In genomic region chr16:10929853-10930754, GRCh38 we compare ENCODE assay signal across 10 cellular contexts. TPM values are rescaled to one million over a fixed set of nuclear protein-coding genes. Genes with fewer than 3 reads are reported as not detected.
DNase-seq lines count a peak whose midpoint lies in the region; ATAC-seq and TF ChIP-seq lines count a peak whose summit lies in the region.
"Had no signal": no experiment of that assay in that cellular context is flagged by ENCODE, and none has a peak within 500 bp of the region (broad histone marks: within the 10 kb centered on the region; RNA-seq: fewer than 3 reads in every experiment).

No MANE protein-coding gene starts in this region.

- CTCF ChIA-PET in RWPE1 (lab: Yijun Ruan, JAX), result interaction anchor here (0.6 to 1.0 kb wide), 2 partner anchors 8 to 11 kb away, joined by 3 read pairs; no protein-coding TSS in a partner anchor

- H3K36me3 ChIP-seq in left lung (peaks cover 5 to 47% of the 10 kb centered on the region in 2 donors), ascending aorta (peaks cover 20 to 65% of the 10 kb centered on the region in 2 donors)

- no peaks in the 10 kb centered on the region for H3K27me3 ChIP-seq in left lung
- H3K27me3 ChIP-seq in ascending aorta, result no peaks in the 10 kb centered on the region

- H3K4me3 ChIP-seq in left lung (no peak overlapping the region), ascending aorta (no peak overlapping the region)
- H3K4me3 ChIP-seq: PC-9 had no signal

- DNase-seq in CD1c-positive myeloid dendritic cell (ENCODE audit: extremely low spot score) (peak; percentile 31), RWPE1 (ENCODE audit: low spot score) (no peak), left lung (no peak), ascending aorta (ENCODE audit: low spot score in 2 of 2) (no peak), kidney glomerular epithelial cell (lab: John Stamatoyannopoulos, UW) (no peak)
- DNase-seq: PC-9 had no signal

- POLR2A ChIA-PET in RWPE1 (lab: Yijun Ruan, JAX; ENCODE audit: low non-redundant PET), result no interaction called here

- H3K9me3 ChIP-seq in left lung (no peaks in the 10 kb centered on the region), ascending aorta (no peaks in the 10 kb centered on the region)

- ATAC-seq in GM18505 (IDR thresholded peaks at IDR 0.05; ENCODE audit: unreplicated experiment) (no peak), left lung (peak; percentile 81), HG03520 (IDR thresholded peaks at IDR 0.05; ENCODE audit: unreplicated experiment) (no peak), HG02981 (IDR thresholded peaks at IDR 0.05; ENCODE audit: unreplicated experiment) (no peak)

- intact Hi-C loops in left lung (cut with DNase I) (no loop called here), ascending aorta (cut with DNase I) (no loop called here)

- H3K27ac ChIP-seq in RWPE1 (peak overlapping the region; percentile 28; the same call in 1 of the 2 replicates), left lung (peak overlapping the region in 1 of 2 donors; percentile 39), ascending aorta (peak overlapping the region in 1 of 2 donors; percentile 3)
- H3K27ac ChIP-seq: parathyroid adenoma, PC-9 had no signal

- H3K4me1 ChIP-seq in left lung, result peaks cover 9 to 58% of the 10 kb centered on the region in 2 donors
- H3K4me1 ChIP-seq in ascending aorta, result peaks cover 8 to 21% of the 10 kb centered on the region in 2 donors

- TF ChIP-seq POLR2A in GM18505 (IDR thresholded peaks at IDR 0.05; ENCODE audit: borderline replicate concordance, extremely low read depth, insufficient read depth, insufficient read length), result peak; percentile 56

- TF ChIP-seq CTCF in RWPE1 (conservative IDR thresholded peaks at IDR 0.05; ENCODE audit: low read depth), result no peak
- TF ChIP-seq CTCF in left lung (IDR thresholded peaks at IDR 0.05), result no peak
- TF ChIP-seq CTCF in ascending aorta (IDR thresholded peaks at IDR 0.05), result no peak

RNA-seq across cellular contexts. Expression of gene DEXI, which starts 12.2 kb away (rescaled TPM):
- total RNA-seq in left lung, result 10 to 100 TPM; 30.2 to 35.8 TPM
- total RNA-seq in ascending aorta, result 94.2 TPM

RNA-seq across cellular contexts. Expression of gene CLEC16A, which starts 14.3 kb away (rescaled TPM):
- total RNA-seq in left lung, result 10 to 100 TPM; 35.6 to 38.6 TPM
- total RNA-seq in ascending aorta, result 16.2 TPM

RNA-seq across cellular contexts. Expression of gene CIITA, which starts 53.1 kb away (rescaled TPM):
- total RNA-seq in left lung (10 to 100 TPM; 38.1 to 49.0 TPM), ascending aorta (19.4 TPM)
